13 cellular contexts compared by ENCODE assay signal in the genomic region with DNA sequence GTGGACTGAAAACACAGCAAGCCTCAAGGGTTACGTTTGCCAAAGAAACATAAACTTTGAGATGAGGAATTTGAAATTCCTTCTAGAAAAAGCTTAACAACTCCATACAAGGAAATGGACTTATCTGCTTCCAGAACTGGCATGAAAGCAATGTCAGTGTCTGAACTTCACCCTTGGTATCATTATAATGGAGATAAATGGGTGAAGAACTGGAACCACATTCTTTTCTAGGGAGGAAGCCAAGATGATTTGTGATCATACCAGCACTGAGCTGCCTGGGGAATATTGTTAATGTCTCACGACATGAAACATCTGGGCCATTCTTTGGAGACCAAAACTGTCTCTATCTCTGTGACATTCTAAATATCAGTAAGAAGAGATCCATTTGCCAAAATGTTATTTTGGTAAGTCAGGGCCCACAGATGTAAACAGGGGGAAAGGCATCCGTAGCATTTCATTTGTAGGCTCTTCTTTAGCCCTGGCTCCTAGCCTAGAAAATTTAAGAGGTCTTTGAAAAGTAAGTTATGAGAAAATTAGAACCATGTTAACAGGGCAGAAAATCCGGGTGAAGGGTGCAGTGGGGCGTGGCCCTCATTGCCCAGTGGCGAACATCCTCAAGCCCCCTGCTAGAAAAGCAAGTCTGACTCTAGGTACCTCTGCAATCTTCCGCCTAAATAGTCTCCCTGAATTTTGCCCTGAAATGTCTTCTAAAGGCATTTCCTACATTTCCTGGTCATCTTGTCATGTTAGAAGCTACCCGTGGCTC.
DNase-seq lines count a peak whose midpoint lies in the region; ATAC-seq and TF ChIP-seq lines count a peak whose summit lies in the region.
"Had no signal": no experiment of that assay in that cellular context is flagged by ENCODE, and none has a peak within 500 bp of the region (broad histone marks: within the 10 kb centered on the region; RNA-seq: fewer than 3 reads in every experiment).

No MANE protein-coding gene starts in this region.

- no peaks in the 10 kb centered on the region for H4K20me1 ChIP-seq in SK-N-SH (ENCODE audit: insufficient read depth)

- no peaks in the 10 kb centered on the region for H3F3A ChIP-seq in SK-N-SH (replicated peaks; ENCODE audit: insufficient read depth)

- H3K9me2 ChIP-seq in SK-N-SH: no peaks in the 10 kb centered on the region

- H3K27ac ChIP-seq in SK-N-SH (ENCODE audit: low read depth in 2 of 2, low read length in 1 of 2): peak overlapping the region in 1 of 2 experiments; percentile 43; a peak in 1 of 4 replicates
- peak overlapping the region; percentile 69 to 75 (median 72) for H3K27ac ChIP-seq in upper lobe of left lung
- no peak overlapping the region for H3K27ac ChIP-seq in psoas muscle
- H3K27ac ChIP-seq: cardiac muscle cell had no signal

- H3K4me1 ChIP-seq in SK-N-SH (ENCODE audit: control insufficient read depth in 1 of 2, insufficient read depth in 2 of 2, low read depth in 1 of 2, low read length in 1 of 2): peaks cover 0 to 4% of the 10 kb centered on the region in 2 experiments; a peak in 2 of 4 replicates
- peaks cover 26 to 38% (median 33%) of the 10 kb centered on the region in 4 donors for H3K4me1 ChIP-seq in upper lobe of left lung
- no peaks in the 10 kb centered on the region for H3K4me1 ChIP-seq in psoas muscle

- TF ChIP-seq RAD21 in SK-N-SH (IDR thresholded peaks at IDR 0.05; ENCODE audit: low read length): no peak

- POLR2A ChIA-PET in SK-N-SH (lab: Yijun Ruan, JAX): no interaction called here

- intact Hi-C loops in Right ventricle myocardium inferior (cut with DNase I) (loop anchor here (5.0 kb wide), 1 partner anchor 295 kb away; the partner anchor contains the start of gene EPAS1), psoas muscle (cut with DNase I) (no loop called here)

- DNase-seq in SK-N-SH: no peak
- DNase-seq in Right ventricle myocardium inferior (ENCODE audit: missing footprints): no peak
- peak; percentile 21 for DNase-seq in mucosa of gallbladder (ENCODE audit: low spot score)
- DNase-seq in upper lobe of left lung: no peak
- DNase-seq in activated T-cell treated with anti-CD3 and anti-CD28 coated beads, Interleukin-2, amount 50 U/mL, for 48 hours: no peak
- DNase-seq in activated CD4-positive, alpha-beta T cell treated with anti-CD3 and anti-CD28 coated beads for 48 hours: no peak
- DNase-seq in activated CD4-positive, alpha-beta T cell treated with anti-CD3 and anti-CD28 coated beads, Interleukin-2, amount 50 U/mL, for 48 hours: no peak
- no peak for DNase-seq in psoas muscle
- DNase-seq: activated CD4-positive, alpha-beta T cell treated with anti-CD3 and anti-CD28 coated beads, Interleukin-2, amount 50 U/mL, for 1 hour; C1 segment of cervical spinal cord; NCI-H1048; T-helper 2 cell had no signal

- TF ChIP-seq CTCF in SK-N-SH (IDR thresholded peaks at IDR 0.05): no peak
- TF ChIP-seq CTCF in upper lobe of left lung (IDR thresholded peaks at IDR 0.05): no peak
- TF ChIP-seq CTCF in psoas muscle (IDR thresholded peaks at IDR 0.05): no peak

- ATAC-seq in Right ventricle myocardium inferior (peak; percentile 61), upper lobe of left lung (ENCODE audit: low FRiP score in 2 of 2) (peak; percentile 16 to 42), psoas muscle (no peak)

- WGBS in SK-N-SH (ENCODE audit: low lambda C conversion rate): 90% methylated on average over 8 of the region's 8 CpGs
- WGBS in upper lobe of left lung, 2 donors: 51 to 56% methylated on average over 8 of the region's 8 CpGs
- 73 to 79% (median 76%) methylated on average over 8 of the region's 8 CpGs for WGBS in psoas muscle, 3 donors

- CTCF ChIA-PET in SK-N-SH (lab: Yijun Ruan, JAX): interaction anchor here (0.9 to 8.4 kb wide), 5 partner anchors 9 to 649 kb away, joined by 3 to 89 read pairs (median 4); no protein-coding TSS in a partner anchor

- TF ChIP-seq EP300 in SK-N-SH (IDR thresholded peaks at IDR 0.05; ENCODE audit: borderline replicate concordance in 1 of 2, low read depth in 1 of 2, low read length in 1 of 2) (no peak), upper lobe of left lung (IDR thresholded peaks at IDR 0.05) (no peak)

- TF ChIP-seq POLR2A in upper lobe of left lung (IDR thresholded peaks at IDR 0.05): no peak

- no peak overlapping the region for H3K4me2 ChIP-seq in SK-N-SH

- no peaks in the 10 kb centered on the region for H3K9me3 ChIP-seq in SK-N-SH
- H3K9me3 ChIP-seq in upper lobe of left lung: no peaks in the 10 kb centered on the region
- no peaks in the 10 kb centered on the region for H3K9me3 ChIP-seq in psoas muscle

- no peak overlapping the region for H3K9ac ChIP-seq in SK-N-SH

- no peaks in the 10 kb centered on the region for H3K79me2 ChIP-seq in SK-N-SH (ENCODE audit: insufficient read depth)

- H3K27me3 ChIP-seq in SK-N-SH (ENCODE audit: insufficient read depth): no peaks in the 10 kb centered on the region
- H3K27me3 ChIP-seq in upper lobe of left lung: no peaks in the 10 kb centered on the region
- H3K27me3 ChIP-seq in psoas muscle (ENCODE audit: insufficient read depth in 3 of 3, low read length in 2 of 3): no peaks in the 10 kb centered on the region
- H3K27me3 ChIP-seq: cardiac muscle cell had no signal

- no peak overlapping the region for H2AFZ ChIP-seq in SK-N-SH (ENCODE audit: low read depth)

- H3K4me3 ChIP-seq in SK-N-SH (ENCODE audit: low read depth in 2 of 2, low read length in 1 of 2) (no peak overlapping the region), upper lobe of left lung (no peak overlapping the region), psoas muscle (no peak overlapping the region)
- H3K4me3 ChIP-seq: cardiac muscle cell had no signal

- H3K36me3 ChIP-seq in SK-N-SH (replicated peaks in 1 of 2; ENCODE audit: control insufficient read depth in 1 of 2, insufficient read depth in 2 of 2, low read length in 1 of 2) (peaks cover 3 to 30% of the 10 kb centered on the region in 2 experiments), upper lobe of left lung (peaks cover 0 to 19% (median 6%) of the 10 kb centered on the region in 4 donors), psoas muscle (ENCODE audit: insufficient read depth in 1 of 2, low read depth in 1 of 2) (peaks cover 0 to 34% of the 10 kb centered on the region in 2 donors)

TF ChIP-seq in SK-N-SH, 30 proteins besides CTCF, POLR2A, EP300 and RAD21:
- TF ChIP-seq RXRA (IDR thresholded peaks at IDR 0.05; ENCODE audit: borderline replicate concordance, low read depth) (no peak), TCF12 (IDR thresholded peaks at IDR 0.05) (peak; percentile 10; the same call in 1 of the 2 replicates), PBX3 (IDR thresholded peaks at IDR 0.05) (peak; percentile 57; the same call in 1 of the 2 replicates)
TF ChIP-seq in SK-N-SH: peak in this region for 2.

Comparison
In these comparisons a context has a peak if more than half of its experiments do, and no peak if none do; other contexts are left out.
1. ATAC-seq: peak in Right ventricle myocardium inferior (single experiment) and upper lobe of left lung (2 of 2); none in psoas muscle (0 of 4).